ENCODE assay signal across 27 cellular contexts in the genomic region with DNA sequence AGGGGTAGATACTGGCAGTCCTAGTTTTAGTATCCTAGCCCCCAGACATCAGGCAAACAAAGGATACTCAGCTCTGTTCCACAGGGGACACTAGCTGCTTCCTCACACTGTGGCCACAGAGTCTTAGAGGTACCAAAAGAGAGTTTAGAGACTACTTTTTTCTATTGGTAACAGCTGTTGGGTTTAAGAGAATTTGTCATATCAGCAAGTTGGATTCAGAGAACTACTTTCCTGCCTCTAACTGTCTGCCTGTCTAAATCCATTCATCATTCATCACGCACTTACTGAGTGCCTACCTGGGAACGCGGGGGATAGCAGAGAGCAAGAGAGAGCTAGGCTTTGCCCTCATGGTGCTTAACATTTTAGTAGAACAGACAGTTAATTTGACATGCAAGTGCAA. TPM values are rescaled to one million over a fixed set of nuclear protein-coding genes. Genes with fewer than 3 reads are reported as not detected.
DNase-seq lines count a peak whose midpoint lies in the region; ATAC-seq and TF ChIP-seq lines count a peak whose summit lies in the region.
"Had no signal": no experiment of that assay in that cellular context is flagged by ENCODE, and none has a peak within 500 bp of the region (broad histone marks: within the 10 kb centered on the region; RNA-seq: fewer than 3 reads in every experiment).

No MANE protein-coding gene starts in this region.

- peak overlapping the region; percentile 80 to 86 (median 82) for H3K27ac ChIP-seq in esophagus muscularis mucosa (replicated peaks in 1 of 4)
- H3K27ac ChIP-seq: SK-N-MC had no signal

- H3K9me3 Mint-ChIP-seq in activated naive CD8-positive, alpha-beta T cell treated with anti-CD3 and anti-CD28 coated beads for 36 hours = no peaks in the 10 kb centered on the region
- H3K9me3 Mint-ChIP-seq in activated naive CD8-positive, alpha-beta T cell treated with anti-CD3 and anti-CD28 coated beads, Interleukin-2, amount 50 U/mL, for 24 hours = no peaks in the 10 kb centered on the region
- no peaks in the 10 kb centered on the region for H3K9me3 Mint-ChIP-seq in osteocyte (ENCODE audit: unreplicated experiment)
- H3K9me3 Mint-ChIP-seq in activated CD8-positive, alpha-beta T cell treated with anti-CD3 and anti-CD28 coated beads for 36 hours = no peaks in the 10 kb centered on the region
- H3K9me3 Mint-ChIP-seq: CD4-positive, alpha-beta memory T cell; HFFc6 had no signal

- H3K36me3 ChIP-seq in esophagus muscularis mucosa = peaks cover 9 to 100% (median 63%) of the 10 kb centered on the region in 4 donors

- peak overlapping the region; percentile 2 for H3K27ac Mint-ChIP-seq in activated naive CD8-positive, alpha-beta T cell treated with anti-CD3 and anti-CD28 coated beads for 36 hours
- no peak overlapping the region for H3K27ac Mint-ChIP-seq in activated naive CD8-positive, alpha-beta T cell treated with anti-CD3 and anti-CD28 coated beads, Interleukin-2, amount 50 U/mL, for 24 hours
- H3K27ac Mint-ChIP-seq in osteocyte (ENCODE audit: unreplicated experiment) = peak overlapping the region; percentile 15
- no peak overlapping the region for H3K27ac Mint-ChIP-seq in activated CD8-positive, alpha-beta T cell treated with anti-CD3 and anti-CD28 coated beads for 36 hours
- H3K27ac Mint-ChIP-seq: HFFc6 had no signal

- peaks cover 27% of the 10 kb centered on the region for H3K36me3 Mint-ChIP-seq in activated naive CD8-positive, alpha-beta T cell treated with anti-CD3 and anti-CD28 coated beads for 36 hours
- peaks cover 43% of the 10 kb centered on the region for H3K36me3 Mint-ChIP-seq in activated naive CD8-positive, alpha-beta T cell treated with anti-CD3 and anti-CD28 coated beads, Interleukin-2, amount 50 U/mL, for 24 hours (ENCODE audit: low read depth)
- H3K36me3 Mint-ChIP-seq in osteocyte (ENCODE audit: unreplicated experiment) = peaks cover 64% of the 10 kb centered on the region
- H3K36me3 Mint-ChIP-seq in activated CD8-positive, alpha-beta T cell treated with anti-CD3 and anti-CD28 coated beads for 36 hours (ENCODE audit: low read depth) = peaks cover 48% of the 10 kb centered on the region

- H3K27me3 Mint-ChIP-seq in activated naive CD8-positive, alpha-beta T cell treated with anti-CD3 and anti-CD28 coated beads for 36 hours = no peaks in the 10 kb centered on the region
- H3K27me3 Mint-ChIP-seq in activated naive CD8-positive, alpha-beta T cell treated with anti-CD3 and anti-CD28 coated beads, Interleukin-2, amount 50 U/mL, for 24 hours = no peaks in the 10 kb centered on the region
- H3K27me3 Mint-ChIP-seq in osteocyte (ENCODE audit: unreplicated experiment) = no peaks in the 10 kb centered on the region
- no peaks in the 10 kb centered on the region for H3K27me3 Mint-ChIP-seq in activated CD8-positive, alpha-beta T cell treated with anti-CD3 and anti-CD28 coated beads for 36 hours
- H3K27me3 Mint-ChIP-seq: CD4-positive, alpha-beta memory T cell had no signal

- intact Hi-C loops in esophagus muscularis mucosa (cut with DNase I) = no loop called here
- intact Hi-C loops in activated CD8-positive, alpha-beta T cell treated with anti-CD3 and anti-CD28 coated beads for 36 hours (cut with micrococcal nuclease) = no loop called here

- TF ChIP-seq CTCF in esophagus muscularis mucosa (IDR thresholded peaks at IDR 0.05) = no peak
- TF ChIP-seq CTCF in osteocyte (IDR thresholded peaks at IDR 0.05) = no peak
- TF ChIP-seq CTCF in activated CD8-positive, alpha-beta T cell treated with anti-CD3 and anti-CD28 coated beads for 36 hours (IDR thresholded peaks at IDR 0.05) = no peak

- H3K27me3 ChIP-seq in esophagus muscularis mucosa = no peaks in the 10 kb centered on the region

- 90% methylated on average over 3 of the region's 3 CpGs for WGBS in esophagus muscularis mucosa

- POLR2A ChIA-PET in activated CD8-positive, alpha-beta T cell treated with anti-CD3 and anti-CD28 coated beads for 36 hours (lab: Charles Lee) = interaction anchor here (0.7 to 1.0 kb wide), 3 partner anchors 40 to 192 kb away, joined by 3 read pairs; no protein-coding TSS in a partner anchor

- no peak for ATAC-seq in activated naive CD8-positive, alpha-beta T cell treated with anti-CD3 and anti-CD28 coated beads, Interleukin-2, amount 50 U/mL, for 24 hours
- ATAC-seq in HG02759 (IDR thresholded peaks at IDR 0.05; ENCODE audit: unreplicated experiment) = no peak
- no peak for ATAC-seq in activated CD8-positive, alpha-beta T cell treated with anti-CD3 and anti-CD28 coated beads for 36 hours

- no peak overlapping the region for H3K4me3 Mint-ChIP-seq in activated naive CD8-positive, alpha-beta T cell treated with anti-CD3 and anti-CD28 coated beads for 36 hours
- no peak overlapping the region for H3K4me3 Mint-ChIP-seq in activated naive CD8-positive, alpha-beta T cell treated with anti-CD3 and anti-CD28 coated beads, Interleukin-2, amount 50 U/mL, for 24 hours
- H3K4me3 Mint-ChIP-seq in osteocyte (ENCODE audit: unreplicated experiment) = no peak overlapping the region
- no peak overlapping the region for H3K4me3 Mint-ChIP-seq in activated CD8-positive, alpha-beta T cell treated with anti-CD3 and anti-CD28 coated beads for 36 hours
- H3K4me3 Mint-ChIP-seq: CD4-positive, alpha-beta memory T cell; HFFc6 had no signal

- peaks cover 24% of the 10 kb centered on the region for H3K4me1 Mint-ChIP-seq in activated naive CD8-positive, alpha-beta T cell treated with anti-CD3 and anti-CD28 coated beads for 36 hours
- H3K4me1 Mint-ChIP-seq in activated naive CD8-positive, alpha-beta T cell treated with anti-CD3 and anti-CD28 coated beads, Interleukin-2, amount 50 U/mL, for 24 hours = peaks cover 18% of the 10 kb centered on the region
- H3K4me1 Mint-ChIP-seq in osteocyte (ENCODE audit: unreplicated experiment) = peaks cover 24% of the 10 kb centered on the region
- H3K4me1 Mint-ChIP-seq in activated CD8-positive, alpha-beta T cell treated with anti-CD3 and anti-CD28 coated beads for 36 hours (ENCODE audit: low read depth) = peaks cover 19% of the 10 kb centered on the region

- H3K4me3 ChIP-seq in esophagus muscularis mucosa = no peak overlapping the region
- H3K4me3 ChIP-seq: HAP-1, SK-N-MC had no signal

- no peaks in the 10 kb centered on the region for H3K9me3 ChIP-seq in esophagus muscularis mucosa
- H3K9me3 ChIP-seq: HAP-1 had no signal

- peaks cover 27 to 82% (median 68%) of the 10 kb centered on the region in 4 donors for H3K4me1 ChIP-seq in esophagus muscularis mucosa
- H3K4me1 ChIP-seq: HAP-1 had no signal

- DNase-seq in activated naive CD8-positive, alpha-beta T cell treated with anti-CD3 and anti-CD28 coated beads for 36 hours = no peak
- no peak for DNase-seq in activated naive CD8-positive, alpha-beta T cell treated with anti-CD3 and anti-CD28 coated beads, Interleukin-2, amount 50 U/mL, for 24 hours
- no peak for DNase-seq in esophagus muscularis mucosa (ENCODE audit: extremely low spot score)
- DNase-seq in osteocyte (ENCODE audit: extremely low spot score, unreplicated experiment) = no peak
- DNase-seq in NCI-H1417 (lab: John Stamatoyannopoulos, UW) = no peak
- DNase-seq in activated CD8-positive, alpha-beta T cell treated with anti-CD3 and anti-CD28 coated beads for 36 hours = no peak
- DNase-seq: AML-193; C1 segment of cervical spinal cord; CD4-positive, alpha-beta memory T cell; DMS 273 treated with DMSO at 0.1 percent for 48 hours; DMS79 treated with DMSO at 0.1 percent for 48 hours; GF-D8; GOT3; HFFc6; Kasumi-1; NCI-H1092 treated with DMSO at 0.1 percent for 48 hours; NCI-H1436 treated with DMSO at 0.1 percent for 48 hours; NCI-H187 treated with DMSO at 0.1 percent for 48 hours; NCI-H2171 treated with DMSO at 0.1 percent for 48 hours; NCI-H345; NCI-H510A treated with DMSO at 0.1 percent for 48 hours; NCI-H748 treated with DMSO at 0.1 percent for 48 hours; SIG-M5 had no signal

- TF ChIP-seq POLR2A in esophagus muscularis mucosa (IDR thresholded peaks at IDR 0.05; ENCODE audit: low read depth) = no peak

- TF ChIP-seq EP300 in esophagus muscularis mucosa (IDR thresholded peaks at IDR 0.05) = no peak

- CTCF ChIA-PET in activated CD8-positive, alpha-beta T cell treated with anti-CD3 and anti-CD28 coated beads for 36 hours (lab: Charles Lee) = interaction anchor here (0.6 to 9.5 kb wide), 8 partner anchors 8 to 224 kb away, joined by 3 to 90 read pairs (median 3); no protein-coding TSS in a partner anchor

RNA-seq across cellular contexts. Expression of gene KCNQ4, which starts 27.1 kb away (rescaled TPM):
- total RNA-seq in activated naive CD8-positive, alpha-beta T cell treated with anti-CD3 and anti-CD28 coated beads for 36 hours = under 1 TPM; 0.64 to 0.82 TPM
- total RNA-seq in esophagus muscularis mucosa = 10 to 100 TPM in 3 of 4 donors, 1 to 10 TPM in 1; 9.3 to 22.0 (median 17.1) TPM
- 0.51 and 0.63 TPM in 2 replicates for total RNA-seq in osteocyte
- total RNA-seq in activated CD8-positive, alpha-beta T cell treated with anti-CD3 and anti-CD28 coated beads for 36 hours = under 1 TPM; 0.38 to 0.43 TPM
- total RNA-seq: M059J had no signal

Comparison
In these comparisons a context has a peak if more than half of its experiments do, and no peak if none do; other contexts are left out.
1. H3K27ac Mint-ChIP-seq: peak in activated naive CD8-positive, alpha-beta T cell treated with anti-CD3 and anti-CD28 coated beads for 36 hours (single experiment) and osteocyte (single experiment); none in activated naive CD8-positive, alpha-beta T cell treated with anti-CD3 and anti-CD28 coated beads, Interleukin-2, amount 50 U/mL, for 24 hours (single experiment) and activated CD8-positive, alpha-beta T cell treated with anti-CD3 and anti-CD28 coated beads for 36 hours (single experiment).